ENCODE assay signal across 8 cellular contexts in genomic region chr13:33817513-33817842, GRCh38. TPM values are rescaled to one million over a fixed set of nuclear protein-coding genes. Genes with fewer than 3 reads are reported as not detected.
A peak's percentile ranks its signal among the peaks of the same experiment; 100 is the strongest.
DNase-seq lines count a peak whose midpoint lies in the region; ATAC-seq and TF ChIP-seq lines count a peak whose summit lies in the region.

No MANE protein-coding gene starts in this region.

- DNase-seq in GM12865 (ENCODE audit: low read depth) (no peak), right lobe of liver (no peak), aorta (no peak), GOT3 (lab: John Stamatoyannopoulos, UW) (no peak), NCI-H1694 treated with DMSO at 0.1 percent for 48 hours (lab: John Stamatoyannopoulos, UW) (no peak)
- no peak for DNase-seq in activated naive CD8-positive, alpha-beta T cell treated with anti-CD3 and anti-CD28 coated beads, Interleukin-2, amount 50 U/mL, for 24 hours
- no peak for DNase-seq in activated CD4-positive, alpha-beta T cell treated with anti-CD3 and anti-CD28 coated beads for 1 hour

- H3K36me3 ChIP-seq in right lobe of liver (no peaks in the 10 kb centered on the region), aorta (ENCODE audit: control insufficient read depth in 1 of 2, insufficient read depth in 2 of 2, low read length in 1 of 2) (no peaks in the 10 kb centered on the region)

- intact Hi-C loops in right lobe of liver (cut with DNase I) = no loop called here
- intact Hi-C loops in aorta (cut with DNase I) = no loop called here

- H3K9me3 ChIP-seq in right lobe of liver (no peaks in the 10 kb centered on the region), aorta (ENCODE audit: control insufficient read depth, low read length) (no peaks in the 10 kb centered on the region)

- no peaks in the 10 kb centered on the region for H3K9me3 Mint-ChIP-seq in activated naive CD8-positive, alpha-beta T cell treated with anti-CD3 and anti-CD28 coated beads, Interleukin-2, amount 50 U/mL, for 24 hours

- H3K27ac ChIP-seq in right lobe of liver (peak overlapping the region in 1 of 3 donors; percentile 0), aorta (ENCODE audit: low read depth in 1 of 2, low read length in 2 of 2) (no peak overlapping the region)

- H3K27me3 Mint-ChIP-seq in activated naive CD8-positive, alpha-beta T cell treated with anti-CD3 and anti-CD28 coated beads, Interleukin-2, amount 50 U/mL, for 24 hours = peaks cover 6% of the 10 kb centered on the region

- peak overlapping the region; percentile 96 for H3K4me3 Mint-ChIP-seq in activated naive CD8-positive, alpha-beta T cell treated with anti-CD3 and anti-CD28 coated beads, Interleukin-2, amount 50 U/mL, for 24 hours

- ATAC-seq in HG03066 (IDR thresholded peaks at IDR 0.05; ENCODE audit: low read depth, unreplicated experiment) (peak; percentile 3), right lobe of liver (peak in 3 of 4 donors; percentile 6 to 8 (median 8)), aorta (ENCODE audit: low FRiP score) (no peak)
- ATAC-seq in activated naive CD8-positive, alpha-beta T cell treated with anti-CD3 and anti-CD28 coated beads, Interleukin-2, amount 50 U/mL, for 24 hours = peak; percentile 4

- TF ChIP-seq POLR2A in right lobe of liver (IDR thresholded peaks at IDR 0.05) = no peak

- peaks cover 41% of the 10 kb centered on the region for H3K36me3 Mint-ChIP-seq in activated naive CD8-positive, alpha-beta T cell treated with anti-CD3 and anti-CD28 coated beads, Interleukin-2, amount 50 U/mL, for 24 hours (ENCODE audit: low read depth)

- peak overlapping the region; percentile 91 for H3K27ac Mint-ChIP-seq in activated naive CD8-positive, alpha-beta T cell treated with anti-CD3 and anti-CD28 coated beads, Interleukin-2, amount 50 U/mL, for 24 hours

- H3K4me1 ChIP-seq in right lobe of liver (peaks cover 0 to 4% (median 0%) of the 10 kb centered on the region in 4 donors), aorta (ENCODE audit: control insufficient read depth in 1 of 2, insufficient read depth in 2 of 2, low read length in 2 of 2) (no peaks in the 10 kb centered on the region)

- H3K27me3 ChIP-seq in right lobe of liver = no peaks in the 10 kb centered on the region
- no peaks in the 10 kb centered on the region for H3K27me3 ChIP-seq in aorta (ENCODE audit: control insufficient read depth in 1 of 2, insufficient read depth in 2 of 2, low read length in 1 of 2)

- 31% methylated on average over 3 of the region's 3 CpGs for WGBS in right lobe of liver (ENCODE audit: insufficient coverage, low coverage, low lambda C conversion rate, missing lambda C conversion rate)
- 32 to 35% methylated on average over 3 of the region's 3 CpGs for WGBS in aorta, 2 donors

- H3K4me1 Mint-ChIP-seq in activated naive CD8-positive, alpha-beta T cell treated with anti-CD3 and anti-CD28 coated beads, Interleukin-2, amount 50 U/mL, for 24 hours = peaks cover 33% of the 10 kb centered on the region

- TF ChIP-seq CTCF in GM12865 (IDR thresholded peaks at IDR 0.05; ENCODE audit: insufficient read depth, low read depth, low read length, missing control alignments) (no peak), right lobe of liver (IDR thresholded peaks at IDR 0.05) (no peak)

- H3K4me3 ChIP-seq in GM12865 (ENCODE audit: low read depth, low read length) = peak overlapping the region; percentile 70
- H3K4me3 ChIP-seq in right lobe of liver = peak overlapping the region; percentile 71 to 78 (median 72)
- peak overlapping the region; percentile 71 to 91 for H3K4me3 ChIP-seq in aorta (ENCODE audit: low read length in 2 of 2)

RNA-seq across cellular contexts. Expression of gene RFC3, which starts 0.5 kb away (rescaled TPM):
- 1 to 10 TPM; 1.6 to 10.0 (median 2.4) TPM for total RNA-seq in right lobe of liver
- total RNA-seq in aorta = 1 to 10 TPM; 5.7 to 8.3 TPM
- polyA plus RNA-seq in aorta = 1 to 10 TPM; 4.4 to 4.9 TPM
